1 cellular context compared by ENCODE assay signal in the genomic region with DNA sequence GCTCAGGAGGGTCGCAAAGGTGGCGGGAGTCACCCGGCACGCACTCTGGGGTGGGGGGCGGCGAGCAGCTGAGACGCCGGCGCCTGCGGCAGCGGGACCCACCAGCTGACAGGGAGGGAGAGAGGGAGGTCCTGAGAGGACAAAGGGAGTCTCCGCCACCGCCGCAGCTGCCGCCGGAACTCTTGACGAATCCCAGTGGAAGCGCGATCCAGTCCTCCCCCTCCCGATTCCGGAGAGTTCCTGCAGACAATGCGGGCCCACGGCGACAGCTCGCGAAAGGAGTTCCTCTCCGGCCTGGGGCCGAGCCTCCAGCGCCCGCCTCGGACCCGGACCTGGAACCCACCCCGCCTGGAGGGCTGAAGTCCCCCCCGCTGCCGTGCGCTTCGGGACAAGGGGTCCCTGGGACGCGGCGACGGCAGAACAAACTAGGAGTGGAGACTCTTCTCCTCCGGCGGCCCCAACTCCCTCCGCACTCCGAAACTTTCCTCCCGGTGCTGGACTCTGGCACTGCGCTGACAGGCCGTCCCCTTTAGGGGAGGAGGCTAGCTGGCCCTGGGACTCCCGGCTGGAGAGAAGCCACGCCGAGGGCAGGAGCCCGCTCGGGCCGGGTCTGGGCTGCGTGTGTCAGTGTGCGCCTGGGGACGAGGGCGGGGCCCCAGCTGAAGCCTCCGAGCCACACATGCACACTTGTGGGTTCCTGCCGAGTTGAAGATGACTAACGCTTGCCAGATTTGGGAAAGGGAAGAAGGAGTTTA.
TF ChIP-seq lines count a peak whose summit lies in the region.

Gene ANTXR2 (minus strand): TSS at position 623 of the 755 bp plus-strand sequence. CDS start 669 bp downstream, outside the sequence.

TF ChIP-seq in WTC11, 78 proteins besides CTCF, POLR2A, EP300 and RAD21 (continued from another document):
- no peak for TF ChIP-seq ZNF512 (CRISPR knock-in tag; IDR thresholded peaks at IDR 0.05; ENCODE audit: borderline replicate concordance)
TF ChIP-seq in WTC11: peak in this region for 16.
